1 cellular context compared by ENCODE assay signal in genomic region chr19:55484571-55485438, GRCh38.
TF ChIP-seq lines count a peak whose summit lies in the region.

A gene with protein sequence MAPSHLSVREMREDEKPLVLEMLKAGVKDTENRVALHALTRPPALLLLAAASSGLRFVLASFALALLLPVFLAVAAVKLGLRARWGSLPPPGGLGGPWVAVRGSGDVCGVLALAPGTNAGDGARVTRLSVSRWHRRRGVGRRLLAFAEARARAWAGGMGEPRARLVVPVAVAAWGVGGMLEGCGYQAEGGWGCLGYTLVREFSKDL (plus strand): TSS chr19:55485188. CDS start chr19:55485709, 521 bp downstream.

TF ChIP-seq in IMR-90, 13 proteins besides CTCF, POLR2A, EP300 and RAD21 (continued from another document):
- TF ChIP-seq RCOR1 (IDR thresholded peaks at IDR 0.05; ENCODE audit: insufficient replicate concordance, low read length): no peak
- TF ChIP-seq ELK1 (IDR thresholded peaks at IDR 0.05; ENCODE audit: borderline replicate concordance, low read depth, low read length): no peak
- no peak for TF ChIP-seq USF2 (IDR thresholded peaks at IDR 0.05; ENCODE audit: low read depth, low read length)
- TF ChIP-seq SMC3 (IDR thresholded peaks at IDR 0.05; ENCODE audit: low read depth, low read length): no peak
- TF ChIP-seq CEBPB (IDR thresholded peaks at IDR 0.05; ENCODE audit: low read depth, low read length): no peak
- no peak for TF ChIP-seq NFE2L2 (IDR thresholded peaks at IDR 0.05; ENCODE audit: low read depth, low read length)
- peak; percentile 95 for TF ChIP-seq MAZ (IDR thresholded peaks at IDR 0.05; ENCODE audit: borderline replicate concordance, low read depth, low read length)
- no peak for TF ChIP-seq MAFK (IDR thresholded peaks at IDR 0.05; ENCODE audit: low read depth, low read length)
